In genomic region chr1:40838045-40838979, GRCh38 we compare ENCODE assay signal across 1 cellular context.
TF ChIP-seq lines count a peak whose summit lies in the region.

No MANE protein-coding gene starts in this region.

TF ChIP-seq in WTC11, 78 proteins besides CTCF, POLR2A, EP300 and RAD21 (continued from another document):
- TF ChIP-seq, protein P1, sequence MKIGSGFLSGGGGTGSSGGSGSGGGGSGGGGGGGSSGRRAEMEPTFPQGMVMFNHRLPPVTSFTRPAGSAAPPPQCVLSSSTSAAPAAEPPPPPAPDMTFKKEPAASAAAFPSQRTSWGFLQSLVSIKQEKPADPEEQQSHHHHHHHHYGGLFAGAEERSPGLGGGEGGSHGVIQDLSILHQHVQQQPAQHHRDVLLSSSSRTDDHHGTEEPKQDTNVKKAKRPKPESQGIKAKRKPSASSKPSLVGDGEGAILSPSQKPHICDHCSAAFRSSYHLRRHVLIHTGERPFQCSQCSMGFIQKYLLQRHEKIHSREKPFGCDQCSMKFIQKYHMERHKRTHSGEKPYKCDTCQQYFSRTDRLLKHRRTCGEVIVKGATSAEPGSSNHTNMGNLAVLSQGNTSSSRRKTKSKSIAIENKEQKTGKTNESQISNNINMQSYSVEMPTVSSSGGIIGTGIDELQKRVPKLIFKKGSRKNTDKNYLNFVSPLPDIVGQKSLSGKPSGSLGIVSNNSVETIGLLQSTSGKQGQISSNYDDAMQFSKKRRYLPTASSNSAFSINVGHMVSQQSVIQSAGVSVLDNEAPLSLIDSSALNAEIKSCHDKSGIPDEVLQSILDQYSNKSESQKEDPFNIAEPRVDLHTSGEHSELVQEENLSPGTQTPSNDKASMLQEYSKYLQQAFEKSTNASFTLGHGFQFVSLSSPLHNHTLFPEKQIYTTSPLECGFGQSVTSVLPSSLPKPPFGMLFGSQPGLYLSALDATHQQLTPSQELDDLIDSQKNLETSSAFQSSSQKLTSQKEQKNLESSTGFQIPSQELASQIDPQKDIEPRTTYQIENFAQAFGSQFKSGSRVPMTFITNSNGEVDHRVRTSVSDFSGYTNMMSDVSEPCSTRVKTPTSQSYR (CRISPR knock-in tag; IDR thresholded peaks at IDR 0.05) = no peak
- TF ChIP-seq, protein P2, sequence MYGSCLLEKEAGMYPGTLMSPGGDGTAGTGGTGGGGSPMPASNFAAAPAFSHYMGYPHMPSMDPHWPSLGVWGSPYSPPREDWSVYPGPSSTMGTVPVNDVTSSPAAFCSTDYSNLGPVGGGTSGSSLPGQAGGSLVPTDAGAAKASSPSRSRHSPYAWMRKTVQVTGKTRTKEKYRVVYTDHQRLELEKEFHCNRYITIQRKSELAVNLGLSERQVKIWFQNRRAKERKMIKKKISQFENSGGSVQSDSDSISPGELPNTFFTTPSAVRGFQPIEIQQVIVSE (CRISPR knock-in tag; IDR thresholded peaks at IDR 0.05; ENCODE audit: borderline replicate concordance) = no peak
- TF ChIP-seq ZNF512 (CRISPR knock-in tag; IDR thresholded peaks at IDR 0.05; ENCODE audit: borderline replicate concordance) (no peak), ZNF121 (CRISPR knock-in tag; IDR thresholded peaks at IDR 0.05) (no peak), ZNF423 (CRISPR knock-in tag; IDR thresholded peaks at IDR 0.05) (no peak), MXD4 (CRISPR knock-in tag; IDR thresholded peaks at IDR 0.05; ENCODE audit: borderline replicate concordance) (no peak), OVOL2 (CRISPR knock-in tag; IDR thresholded peaks at IDR 0.05; ENCODE audit: borderline replicate concordance) (no peak), AR (CRISPR knock-in tag; IDR thresholded peaks at IDR 0.05) (no peak), NFYB (CRISPR knock-in tag; conservative IDR thresholded peaks at IDR 0.05; ENCODE audit: low read depth) (no peak)
- TF ChIP-seq, protein P3, sequence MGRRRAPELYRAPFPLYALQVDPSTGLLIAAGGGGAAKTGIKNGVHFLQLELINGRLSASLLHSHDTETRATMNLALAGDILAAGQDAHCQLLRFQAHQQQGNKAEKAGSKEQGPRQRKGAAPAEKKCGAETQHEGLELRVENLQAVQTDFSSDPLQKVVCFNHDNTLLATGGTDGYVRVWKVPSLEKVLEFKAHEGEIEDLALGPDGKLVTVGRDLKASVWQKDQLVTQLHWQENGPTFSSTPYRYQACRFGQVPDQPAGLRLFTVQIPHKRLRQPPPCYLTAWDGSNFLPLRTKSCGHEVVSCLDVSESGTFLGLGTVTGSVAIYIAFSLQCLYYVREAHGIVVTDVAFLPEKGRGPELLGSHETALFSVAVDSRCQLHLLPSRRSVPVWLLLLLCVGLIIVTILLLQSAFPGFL (CRISPR knock-in tag; IDR thresholded peaks at IDR 0.05; ENCODE audit: borderline replicate concordance) = no peak
